ENCODE assay signal across 1 cellular context in genomic region chr14:23005451-23005850, GRCh38.
A peak's percentile ranks its signal among the peaks of the same experiment; 100 is the strongest.
TF ChIP-seq lines count a peak whose summit lies in the region.

No MANE protein-coding gene starts in this region.

TF ChIP-seq in HepG2, 621 proteins besides CTCF, POLR2A, EP300 and RAD21:
- TF ChIP-seq ZNF337 (CRISPR knock-in tag; IDR thresholded peaks at IDR 0.05; ENCODE audit: borderline replicate concordance, low read depth) (no peak), ZBTB7B (CRISPR knock-in tag; IDR thresholded peaks at IDR 0.05) (no peak), ZNF7 (CRISPR knock-in tag; IDR thresholded peaks at IDR 0.05) (no peak), ZNF850 (CRISPR knock-in tag; conservative IDR thresholded peaks at IDR 0.05) (no peak), ZNF816 (CRISPR knock-in tag; IDR thresholded peaks at IDR 0.05; ENCODE audit: borderline replicate concordance) (0 out of 2 replicates have a peak, but pooled peaks have one; percentile 61)
